In genomic region chr18:8730080-8730827, GRCh38 we compare ENCODE assay signal across 9 cellular contexts. TPM values are rescaled to one million over a fixed set of nuclear protein-coding genes. Genes with fewer than 3 reads are reported as not detected.
DNase-seq lines count a peak whose midpoint lies in the region; TF ChIP-seq lines count a peak whose summit lies in the region.
"Had no signal": no experiment of that assay in that cellular context is flagged by ENCODE, and none has a peak within 500 bp of the region (broad histone marks: within the 10 kb centered on the region; RNA-seq: fewer than 3 reads in every experiment).

No MANE protein-coding gene starts in this region.

- no peak overlapping the region for H3K23ac ChIP-seq in mesenchymal stem cell (ENCODE audit: low read length in 2 of 2)

- peak overlapping the region; percentile 51 to 89 for H3K4ac ChIP-seq in mesenchymal stem cell (ENCODE audit: low read depth in 1 of 2, low read length in 2 of 2)

- peak overlapping the region; percentile 55 for H3K4me2 ChIP-seq in mesenchymal stem cell (ENCODE audit: low read length, poor library complexity, severe bottlenecking)

- H2BK5ac ChIP-seq in mesenchymal stem cell (ENCODE audit: low read depth, low read length, poor library complexity, severe bottlenecking) = peak overlapping the region; percentile 84

- peak overlapping the region; percentile 80 for H4K8ac ChIP-seq in mesenchymal stem cell (ENCODE audit: low read length)

- peak overlapping the region; percentile 16 to 89 for H2BK12ac ChIP-seq in mesenchymal stem cell (ENCODE audit: low read length in 2 of 2)

- peaks cover 29 to 78% of the 10 kb centered on the region in 2 experiments for H3K36me3 ChIP-seq in mesenchymal stem cell (ENCODE audit: control insufficient read depth in 1 of 2, insufficient read depth in 2 of 2, low read depth in 1 of 2, low read length in 2 of 2)
- H3K36me3 ChIP-seq in SJCRH30 = no peaks in the 10 kb centered on the region

- WGBS in mesenchymal stem cell = 26% methylated on average over 13 of the region's 16 CpGs

- peak overlapping the region; percentile 56 to 95 for H3K18ac ChIP-seq in mesenchymal stem cell (ENCODE audit: low read depth in 1 of 2, low read length in 2 of 2)

- H3K9ac ChIP-seq in mesenchymal stem cell (ENCODE audit: low read length) = peak overlapping the region; percentile 53

- H3K79me1 ChIP-seq in mesenchymal stem cell (replicated peaks; ENCODE audit: low read length, poor library complexity, severe bottlenecking) = no peaks in the 10 kb centered on the region

- TF ChIP-seq CTCF in LNCaP clone FGC (IDR thresholded peaks at IDR 0.05; ENCODE audit: control insufficient read depth, extremely low read depth, insufficient read depth) (no peak), cardiac fibroblast (IDR thresholded peaks at IDR 0.05; ENCODE audit: low read depth, low read length) (no peak)

- H2AFZ ChIP-seq in mesenchymal stem cell (ENCODE audit: low read depth, low read length) = no peak overlapping the region

- peak; percentile 96 for DNase-seq in A172 (ENCODE audit: low spot score)
- DNase-seq in LNCaP clone FGC (ENCODE audit: low read depth) = peak; percentile 57
- DNase-seq in cardiac fibroblast (ENCODE audit: low read depth in 2 of 2) = peak; percentile 93 to 94
- peak; percentile 83 for DNase-seq in mesenchymal stem cell
- DNase-seq in NCI-H345 (lab: John Stamatoyannopoulos, UW) = no peak
- no peak for DNase-seq in SJCRH30
- no peak for DNase-seq in NCI-H526 treated with DMSO at 0.1 percent for 48 hours (lab: John Stamatoyannopoulos, UW)
- no peak for DNase-seq in NCI-H510A treated with DMSO at 0.1 percent for 48 hours (lab: John Stamatoyannopoulos, UW)
- DNase-seq: NCI-H1048 had no signal

- peak overlapping the region; percentile 34 for H2BK120ac ChIP-seq in mesenchymal stem cell (ENCODE audit: low read depth, low read length)

- no peak overlapping the region for H2BK15ac ChIP-seq in mesenchymal stem cell (ENCODE audit: low read depth, poor library complexity, severe bottlenecking)

- H3K9me3 ChIP-seq in mesenchymal stem cell (ENCODE audit: control insufficient read depth, low read length) (no peaks in the 10 kb centered on the region), SJCRH30 (replicated peaks) (no peaks in the 10 kb centered on the region)

- H3K27ac ChIP-seq in mesenchymal stem cell (ENCODE audit: low read length, poor library complexity, severe bottlenecking) (peak overlapping the region; percentile 95), SJCRH30 (no peak overlapping the region)

- H2AK5ac ChIP-seq in mesenchymal stem cell (ENCODE audit: low read length, severe bottlenecking) = peak overlapping the region; percentile 97

- H3K27me3 ChIP-seq in mesenchymal stem cell (ENCODE audit: control insufficient read depth in 1 of 2, insufficient read depth in 1 of 2, low read length in 2 of 2) (no peaks in the 10 kb centered on the region), SJCRH30 (no peaks in the 10 kb centered on the region)

- no peak overlapping the region for H3K4me3 ChIP-seq in LNCaP clone FGC (ENCODE audit: low read depth, low read length)
- H3K4me3 ChIP-seq in cardiac fibroblast (replicated peaks in 1 of 2; ENCODE audit: low read depth in 2 of 2, low read length in 2 of 2) = no peak overlapping the region
- peak overlapping the region in 1 of 2 experiments; percentile 8 for H3K4me3 ChIP-seq in mesenchymal stem cell (ENCODE audit: insufficient read depth in 1 of 2, low read depth in 1 of 2, low read length in 2 of 2)
- H3K4me3 ChIP-seq in SJCRH30 = no peak overlapping the region

- no peak overlapping the region for H3K14ac ChIP-seq in mesenchymal stem cell (ENCODE audit: low read length in 2 of 2)

- peak overlapping the region; percentile 80 for H4K91ac ChIP-seq in mesenchymal stem cell (ENCODE audit: low read length)

- peaks cover 30% of the 10 kb centered on the region for H3K4me1 ChIP-seq in mesenchymal stem cell (ENCODE audit: control insufficient read depth, insufficient read depth, low read depth, low read length)
- H3K4me1 ChIP-seq in SJCRH30 = no peaks in the 10 kb centered on the region

RNA-seq across cellular contexts. Expression of gene MTCL1, which starts 24.9 kb away (rescaled TPM):
- 33.6 and 39.6 TPM in 2 replicates for total RNA-seq in A172 (2014; rRNA removed; shearing (Covaris generic))
- 15.4 TPM for polyA plus RNA-seq in mesenchymal stem cell (2013, experiment 1 of 2)
- 15.4 TPM for polyA plus RNA-seq in mesenchymal stem cell (2013, experiment 2 of 2)
- total RNA-seq in SJCRH30 (2014; rRNA removed; shearing (Covaris generic)) = 9.6 and 9.8 TPM in 2 replicates

Comparison
In these comparisons a context has a peak if more than half of its experiments do, and no peak if none do; other contexts are left out.
1. DNase-seq: peak in A172 (single experiment), LNCaP clone FGC (single experiment), cardiac fibroblast (2 of 2) and mesenchymal stem cell (single experiment); none in NCI-H345 (single experiment), SJCRH30 (0 of 2), NCI-H526 treated with DMSO at 0.1 percent for 48 hours (single experiment) and NCI-H510A treated with DMSO at 0.1 percent for 48 hours (single experiment).